8 cellular contexts compared by ENCODE assay signal in the genomic region with DNA sequence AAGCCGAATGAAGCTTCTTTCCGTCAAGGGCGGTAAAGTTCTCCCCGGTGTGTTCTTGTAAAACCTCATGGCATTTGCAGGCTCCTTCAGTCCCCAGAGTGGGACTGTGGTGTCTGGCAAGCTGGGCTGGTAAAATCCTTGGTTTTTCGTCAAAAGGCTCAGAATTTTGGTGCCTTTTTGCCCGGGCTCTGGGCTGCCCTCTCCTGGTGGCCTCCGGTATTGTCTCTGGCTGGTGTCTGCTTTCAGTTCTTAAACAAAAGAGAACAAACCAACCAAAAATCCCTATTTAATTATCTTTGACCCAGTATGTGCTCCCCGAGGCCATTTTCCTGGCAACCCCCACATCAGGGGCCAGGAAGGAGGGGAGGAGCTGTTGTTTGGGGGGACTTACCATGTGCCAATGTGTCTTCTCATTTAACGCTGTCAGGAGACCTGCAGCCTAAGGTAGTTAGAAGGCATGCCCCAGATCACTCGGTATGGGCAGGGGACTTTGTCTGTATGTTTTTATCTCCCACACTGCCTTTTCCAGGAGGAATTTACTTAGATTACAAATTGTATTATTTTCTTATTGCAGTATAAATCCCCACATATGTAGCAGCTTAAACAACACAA. TPM values are rescaled to one million over a fixed set of nuclear protein-coding genes. Genes with fewer than 3 reads are reported as not detected.
A peak's percentile ranks its signal among the peaks of the same experiment; 100 is the strongest.
DNase-seq lines count a peak whose midpoint lies in the region; ATAC-seq lines count a peak whose summit lies in the region.

No MANE protein-coding gene starts in this region.

- H3K27me3 Mint-ChIP-seq in activated CD4-positive, alpha-beta T cell treated with anti-CD3 and anti-CD28 coated beads for 36 hours = peaks cover 12% of the 10 kb centered on the region

- H3K4me3 Mint-ChIP-seq in activated CD4-positive, alpha-beta T cell treated with anti-CD3 and anti-CD28 coated beads for 36 hours = no peak overlapping the region

- no peak overlapping the region for H3K27ac Mint-ChIP-seq in activated CD4-positive, alpha-beta T cell treated with anti-CD3 and anti-CD28 coated beads for 36 hours

- H3K4me1 Mint-ChIP-seq in activated CD4-positive, alpha-beta T cell treated with anti-CD3 and anti-CD28 coated beads for 36 hours = no peaks in the 10 kb centered on the region

- ATAC-seq in activated CD4-positive, alpha-beta T cell treated with anti-CD3 and anti-CD28 coated beads for 36 hours = no peak
- no peak for ATAC-seq in GM19463 (IDR thresholded peaks at IDR 0.05; ENCODE audit: unreplicated experiment)

- POLR2A ChIA-PET in activated CD4-positive, alpha-beta T cell treated with anti-CD3 and anti-CD28 coated beads for 36 hours (lab: Charles Lee) = no interaction called here

- DNase-seq in activated CD4-positive, alpha-beta T cell treated with anti-CD3 and anti-CD28 coated beads for 36 hours = peak; percentile 65
- no peak for DNase-seq in activated CD4-positive, alpha-beta T cell treated with anti-CD3 and anti-CD28 coated beads for 1 hour
- peak; percentile 28 for DNase-seq in UCSD-AML1 (lab: John Stamatoyannopoulos, UW; ENCODE audit: unreplicated experiment)
- DNase-seq in fibroblast of peridontal ligament (ENCODE audit: extremely low read depth) = peak; percentile 4
- DNase-seq in stimulated activated CD4-positive, alpha-beta T cell treated with anti-CD3 and anti-CD28 coated beads, Interleukin-2, amount 100 ng/mL, for 24 hours = peak; percentile 37 to 66
- DNase-seq in amniotic stem cell (lab: John Stamatoyannopoulos, UW) = no peak
- DNase-seq in GF-D8 (lab: John Stamatoyannopoulos, UW) = no peak

- H3K36me3 Mint-ChIP-seq in activated CD4-positive, alpha-beta T cell treated with anti-CD3 and anti-CD28 coated beads for 36 hours (ENCODE audit: low read depth) = no peaks in the 10 kb centered on the region

- CTCF ChIA-PET in activated CD4-positive, alpha-beta T cell treated with anti-CD3 and anti-CD28 coated beads for 36 hours (lab: Charles Lee) = interaction anchor here (0.6 to 1.2 kb wide), 3 partner anchors 13 to 1322 kb away, joined by 3 read pairs; no protein-coding TSS in a partner anchor

- H3K9me3 Mint-ChIP-seq in activated CD4-positive, alpha-beta T cell treated with anti-CD3 and anti-CD28 coated beads for 36 hours (ENCODE audit: low read depth) = no peaks in the 10 kb centered on the region

- intact Hi-C loops in activated CD4-positive, alpha-beta T cell treated with anti-CD3 and anti-CD28 coated beads for 36 hours (cut with DNase I, micrococcal nuclease) = loop anchor here in 1 of 2 experiments (10.0 kb wide), 1 partner anchor 1208 kb away; no protein-coding TSS in a partner anchor

RNA-seq across cellular contexts. Expression of a gene that starts 11.1 kb away (rescaled TPM):
- not detected for total RNA-seq in activated CD4-positive, alpha-beta T cell treated with anti-CD3 and anti-CD28 coated beads for 36 hours

Comparison
In these comparisons a context has a peak if more than half of its experiments do, and no peak if none do; other contexts are left out.
1. DNase-seq: peak in activated CD4-positive, alpha-beta T cell treated with anti-CD3 and anti-CD28 coated beads for 36 hours (single experiment), UCSD-AML1 (single experiment), fibroblast of peridontal ligament (single experiment) and stimulated activated CD4-positive, alpha-beta T cell treated with anti-CD3 and anti-CD28 coated beads, Interleukin-2, amount 100 ng/mL, for 24 hours (2 of 2); none in activated CD4-positive, alpha-beta T cell treated with anti-CD3 and anti-CD28 coated beads for 1 hour (single experiment), amniotic stem cell (single experiment) and GF-D8 (single experiment).